Comparison of ENCODE assay signal across 8 cellular contexts in the genomic region with DNA sequence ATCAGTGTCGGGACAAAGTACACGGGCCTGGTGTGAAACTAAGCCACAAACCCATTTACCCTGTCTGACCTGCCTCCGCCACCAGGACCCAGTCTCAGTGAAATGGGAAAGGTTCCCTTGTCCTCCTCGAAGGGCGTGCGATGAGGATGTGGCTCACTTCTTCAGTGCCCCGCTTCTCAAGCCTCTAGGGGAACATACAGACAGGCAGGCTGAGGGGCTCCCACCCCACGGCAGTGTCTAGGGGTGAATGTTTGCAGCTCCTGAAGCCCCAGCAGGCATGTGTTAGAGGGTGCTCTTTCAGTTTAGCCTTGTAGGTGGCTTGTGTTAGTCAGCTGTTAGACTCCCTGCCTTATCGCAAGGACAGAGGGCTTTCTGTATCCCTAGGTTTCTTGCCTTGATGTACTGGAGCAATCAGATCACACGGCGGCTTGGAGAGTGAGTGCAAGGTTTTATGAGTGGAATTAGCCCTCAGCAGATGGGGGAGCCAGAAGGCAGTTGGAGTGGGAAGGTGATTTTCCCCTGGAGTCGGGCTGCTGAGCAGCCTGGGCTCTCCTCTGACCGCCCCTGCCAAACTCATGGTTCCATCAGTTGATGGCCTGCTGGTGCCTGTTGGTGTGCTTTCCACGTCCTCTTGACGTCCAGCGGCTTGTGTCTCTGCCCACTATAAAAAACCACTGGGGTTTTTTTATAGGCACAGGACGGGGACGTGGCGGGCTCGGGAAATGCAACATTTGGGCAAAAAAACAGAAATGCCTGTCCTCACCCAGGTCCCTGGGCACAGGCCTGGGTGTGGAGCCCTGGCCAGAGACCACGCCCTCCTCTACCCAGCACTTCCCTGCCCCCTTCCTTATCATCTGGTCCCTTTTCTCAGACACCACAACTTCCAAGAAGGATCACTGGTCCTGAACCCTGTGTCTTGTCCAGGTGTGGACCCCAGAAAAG. TPM values are rescaled to one million over a fixed set of nuclear protein-coding genes. Genes with fewer than 3 reads are reported as not detected.
DNase-seq lines count a peak whose midpoint lies in the region; ATAC-seq and TF ChIP-seq lines count a peak whose summit lies in the region.

No MANE protein-coding gene starts in this region.

- TF ChIP-seq CTCF in DOHH2 (IDR thresholded peaks at IDR 0.05; ENCODE audit: low read depth, low read length, poor library complexity, severe bottlenecking) = no peak
- TF ChIP-seq CTCF in brain microvascular endothelial cell (IDR thresholded peaks at IDR 0.05; ENCODE audit: low read depth, low read length, missing control alignments) = peak; percentile 37
- TF ChIP-seq CTCF in lung (IDR thresholded peaks at IDR 0.05; ENCODE audit: control extremely low read depth, extremely low read depth) = no peak
- TF ChIP-seq CTCF in vagina (IDR thresholded peaks at IDR 0.05) = peak in 1 of 3 experiments; percentile 18

- H3K27me3 ChIP-seq in DOHH2 (ENCODE audit: control insufficient read depth, low read length) (no peaks in the 10 kb centered on the region), HAP-1 (ENCODE audit: low read depth) (no peaks in the 10 kb centered on the region), brain microvascular endothelial cell (replicated peaks) (no peaks in the 10 kb centered on the region), lung (ENCODE audit: control insufficient read depth, insufficient read depth) (no peaks in the 10 kb centered on the region), vagina (no peaks in the 10 kb centered on the region)

- H3F3A ChIP-seq in DOHH2 (ENCODE audit: control insufficient read depth, insufficient read depth) = peaks cover 30% of the 10 kb centered on the region

- H3K79me2 ChIP-seq in DOHH2 (ENCODE audit: control insufficient read depth, low read length) = peaks cover 63% of the 10 kb centered on the region

- H3K4me3 ChIP-seq in DOHH2 (ENCODE audit: low read length) (peak overlapping the region; percentile 85), HAP-1 (peak overlapping the region; percentile 85), brain microvascular endothelial cell (ENCODE audit: low read depth, low read length) (peak overlapping the region; percentile 83), lung (peak overlapping the region; percentile 95), vagina (peak overlapping the region; percentile 93 to 98)

- H3K9me2 ChIP-seq in DOHH2 (replicated peaks; ENCODE audit: control insufficient read depth, low read length) = no peaks in the 10 kb centered on the region

- 13 to 34% methylated on average over 21 of the region's 21 CpGs for WGBS in lung, 2 donors

- in situ Hi-C loops in HAP-1 (cut with MboI; ENCODE audit: low sequenced_read_pairs) = no loop called here
- in situ Hi-C loops in brain microvascular endothelial cell (cut with HindIII; ENCODE audit: low pct_ligation_motif_present, low sequenced_read_pairs) = no loop called here

- peaks cover 73% of the 10 kb centered on the region for H3K4me1 ChIP-seq in DOHH2 (ENCODE audit: control insufficient read depth, low read length)
- H3K4me1 ChIP-seq in HAP-1 = peaks cover 4% of the 10 kb centered on the region; the same call in 1 of the 2 replicates
- peaks cover 0 to 6% of the 10 kb centered on the region in 2 donors for H3K4me1 ChIP-seq in lung (ENCODE audit: control insufficient read depth in 2 of 2, insufficient read depth in 2 of 2, low read length in 2 of 2)
- peaks cover 24% of the 10 kb centered on the region for H3K4me1 ChIP-seq in vagina

- H3K36me3 ChIP-seq in DOHH2 (ENCODE audit: control insufficient read depth, low read length) (peaks cover 58% of the 10 kb centered on the region), HAP-1 (replicated peaks) (peaks cover 29% of the 10 kb centered on the region), brain microvascular endothelial cell (replicated peaks) (peaks cover 14% of the 10 kb centered on the region), lung (ENCODE audit: control insufficient read depth in 2 of 2, insufficient read depth in 2 of 2, low read length in 2 of 2) (peaks cover 6 to 15% of the 10 kb centered on the region in 2 donors), vagina (peaks cover 0 to 16% of the 10 kb centered on the region in 2 donors)

- peak overlapping the region; percentile 90 for H3K4me2 ChIP-seq in DOHH2 (ENCODE audit: low read length)

- intact Hi-C loops in vagina (cut with DNase I) = loop anchor here (5.0 kb wide), 1 partner anchor 64 kb away; no protein-coding TSS in a partner anchor

- ATAC-seq in lung (ENCODE audit: insufficient read depth, low FRiP score) (no peak), GM21381 (IDR thresholded peaks at IDR 0.05; ENCODE audit: unreplicated experiment) (no peak)

- H3K9me3 ChIP-seq in DOHH2 (ENCODE audit: control insufficient read depth, insufficient read depth, low read length) (no peaks in the 10 kb centered on the region), HAP-1 (no peaks in the 10 kb centered on the region), lung (ENCODE audit: control insufficient read depth in 2 of 2, insufficient read depth in 1 of 2, low read length in 1 of 2) (no peaks in the 10 kb centered on the region), vagina (no peaks in the 10 kb centered on the region)

- H4K20me1 ChIP-seq in DOHH2 (ENCODE audit: control insufficient read depth, insufficient read depth, low read depth, low read length) = no peaks in the 10 kb centered on the region

- DNase-seq in HAP-1 (ENCODE audit: low spot score in 2 of 2) (peak; percentile 12 to 59), brain microvascular endothelial cell (no peak), lung (ENCODE audit: low spot score) (no peak), vagina (ENCODE audit: extremely low spot score in 2 of 2) (no peak), LoVo (ENCODE audit: low spot score) (no peak)

- TF ChIP-seq POLR2A in vagina (IDR thresholded peaks at IDR 0.05) = no peak

- H3K27ac ChIP-seq in DOHH2 (ENCODE audit: low read depth, low read length) (peak overlapping the region; percentile 58), brain microvascular endothelial cell (peak overlapping the region; percentile 2), lung (ENCODE audit: low read depth in 1 of 2, low read length in 1 of 2) (no peak overlapping the region), vagina (peak overlapping the region; percentile 76)

TF ChIP-seq in PFSK-1, 5 proteins besides CTCF, POLR2A, EP300 and RAD21:
- no peak for TF ChIP-seq FOXP2 (optimal IDR thresholded peaks at IDR 0.05; ENCODE audit: borderline replicate concordance, extremely low read depth, extremely low read length, insufficient read depth)
- 0 out of 2 replicates have a peak, but pooled peaks have one; percentile 7 for TF ChIP-seq SIN3A (IDR thresholded peaks at IDR 0.05; ENCODE audit: borderline replicate concordance, insufficient read depth, low read length)

RNA-seq across cellular contexts. Expression of a gene that starts 0.8 kb away (rescaled TPM):
- 33.8 TPM for polyA plus RNA-seq in PFSK-1 (2012; ENCODE audit: insufficient read length, low read depth)
- total RNA-seq in lung = 10 to 100 TPM in 1 of 2 donors, 1 to 10 TPM in 1; 9.3 to 16.1 TPM
- polyA plus RNA-seq in lung = 10 to 100 TPM; 20.9 to 24.7 TPM
- 19.4 TPM for total RNA-seq in vagina

RNA-seq across cellular contexts. Expression of a gene that starts 0.8 kb away (rescaled TPM):
- polyA plus RNA-seq in PFSK-1 (2012; ENCODE audit: insufficient read length, low read depth) = 34.4 TPM
- total RNA-seq in lung (10 to 100 TPM; 18.7 to 24.7 TPM), vagina (8.3 TPM)
- polyA plus RNA-seq in lung = 10 to 100 TPM; 21.5 to 25.5 TPM

RNA-seq across cellular contexts. Expression of a gene that starts 10.1 kb away (rescaled TPM):
- 109 TPM for polyA plus RNA-seq in PFSK-1 (2012; ENCODE audit: insufficient read length, low read depth)
- total RNA-seq in lung (10 to 100 TPM; 53.7 to 54.9 TPM), vagina (62.4 TPM)
- 10 to 100 TPM; 43.0 to 46.0 TPM for polyA plus RNA-seq in lung

Comparison
In these comparisons a context has a peak if more than half of its experiments do, and no peak if none do; other contexts are left out.
1. H3K27ac ChIP-seq: peak in DOHH2 (single experiment), brain microvascular endothelial cell (single experiment) and vagina (single experiment); none in lung (0 of 2).
2. DNase-seq: peak in HAP-1 (2 of 2); none in brain microvascular endothelial cell (single experiment), lung (single experiment), vagina (0 of 2) and LoVo (single experiment).
3. Peak in every context shown above with its lines, with median percentiles within 50 percentile points of each other: H3K4me3 ChIP-seq.